In the genomic region with DNA sequence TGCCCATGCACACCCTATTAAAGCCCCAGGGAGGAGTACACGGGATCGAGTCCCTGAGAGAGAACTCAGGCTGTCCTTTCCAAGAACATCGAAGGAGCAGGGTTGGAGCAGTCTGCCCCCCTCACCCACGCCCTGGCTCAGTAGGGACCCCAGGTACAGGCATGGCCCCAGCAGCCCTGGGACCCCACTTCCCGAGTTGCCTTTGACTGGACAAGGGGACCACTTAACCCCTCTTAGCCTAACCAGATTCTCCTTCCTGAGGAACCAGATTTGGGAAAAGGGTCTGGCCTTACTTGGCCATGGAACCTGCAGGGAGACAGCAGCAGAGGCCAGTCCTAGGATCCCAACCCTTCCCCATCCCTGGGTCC, we compare ENCODE assay signal across 26 cellular contexts. TPM values are rescaled to one million over a fixed set of nuclear protein-coding genes. Genes with fewer than 3 reads are reported as not detected.
"Had no signal": no experiment of that assay in that cellular context is flagged by ENCODE, and none has a peak within 500 bp of the region (broad histone marks: within the 10 kb centered on the region; RNA-seq: fewer than 3 reads in every experiment).

No MANE protein-coding gene starts in this region.

- H3K4me3 ChIP-seq: ascending aorta, cardiac muscle cell, MG63, SJCRH30, SK-N-MC had no signal

- H3K36me3 ChIP-seq: ascending aorta, cardiac muscle cell, MG63, SJCRH30 had no signal

- H3K9me3 ChIP-seq: ascending aorta, MG63, SJCRH30 had no signal

- DNase-seq: activated CD4-positive, alpha-beta T cell treated with anti-CD3 and anti-CD28 coated beads, Interleukin-2, amount 10 ng/mL, durations not matched to agents 24 days and 14 days; activated CD4-positive, alpha-beta T cell treated with anti-CD3 and anti-CD28 coated beads, Interleukin-2, amount 50 U/mL, for 4 hours; activated CD8-positive, alpha-beta memory T cell treated with anti-CD3 and anti-CD28 coated beads, Interleukin-2, amount 50 U/mL, for 4 hours; activated effector memory CD4-positive, alpha-beta T cell treated with Interleukin-2 at 50 U/mL for 16 hours; activated naive CD4-positive, alpha-beta T cell treated with anti-CD3 and anti-CD28 coated beads, Interleukin-2, amount 10 ng/mL, durations not matched to agents 7 days and 5 days; activated naive CD8-positive, alpha-beta T cell treated with anti-CD3 and anti-CD28 coated beads, Interleukin-2, amount 50 U/mL, for 24 hours; activated T-cell treated with anti-CD3 and anti-CD28 coated beads, Interleukin-2, amount 50 U/mL, for 48 hours; Kasumi-1; KG1; MG63; NCI-H1048; NCI-H1105 treated with DMSO at 0.1 percent for 48 hours; NCI-H1436; NCI-H1694; NCI-H1930; NCI-H2081 treated with DMSO at 0.1 percent for 48 hours; NCI-H226; NCI-H446 treated with DMSO at 0.1 percent for 48 hours; NCI-H69; NCI-H82; SHP77; SJCRH30 had no signal

- H3K27ac ChIP-seq: ascending aorta, cardiac muscle cell, SJCRH30, SK-N-MC had no signal

- H3K27me3 ChIP-seq: ascending aorta, cardiac muscle cell, MG63 had no signal

- ATAC-seq: activated naive CD8-positive, alpha-beta T cell treated with anti-CD3 and anti-CD28 coated beads, Interleukin-2, amount 50 U/mL, for 24 hours; Panc1 had no signal

RNA-seq across cellular contexts. Expression of a gene that starts 37.2 kb away (rescaled TPM):
- total RNA-seq: activated CD4-positive, alpha-beta T cell treated with anti-CD3 and anti-CD28 coated beads, Interleukin-2, amount 10 ng/mL, durations not matched to agents 24 days and 14 days; ascending aorta had no signal
